In the genomic region with DNA sequence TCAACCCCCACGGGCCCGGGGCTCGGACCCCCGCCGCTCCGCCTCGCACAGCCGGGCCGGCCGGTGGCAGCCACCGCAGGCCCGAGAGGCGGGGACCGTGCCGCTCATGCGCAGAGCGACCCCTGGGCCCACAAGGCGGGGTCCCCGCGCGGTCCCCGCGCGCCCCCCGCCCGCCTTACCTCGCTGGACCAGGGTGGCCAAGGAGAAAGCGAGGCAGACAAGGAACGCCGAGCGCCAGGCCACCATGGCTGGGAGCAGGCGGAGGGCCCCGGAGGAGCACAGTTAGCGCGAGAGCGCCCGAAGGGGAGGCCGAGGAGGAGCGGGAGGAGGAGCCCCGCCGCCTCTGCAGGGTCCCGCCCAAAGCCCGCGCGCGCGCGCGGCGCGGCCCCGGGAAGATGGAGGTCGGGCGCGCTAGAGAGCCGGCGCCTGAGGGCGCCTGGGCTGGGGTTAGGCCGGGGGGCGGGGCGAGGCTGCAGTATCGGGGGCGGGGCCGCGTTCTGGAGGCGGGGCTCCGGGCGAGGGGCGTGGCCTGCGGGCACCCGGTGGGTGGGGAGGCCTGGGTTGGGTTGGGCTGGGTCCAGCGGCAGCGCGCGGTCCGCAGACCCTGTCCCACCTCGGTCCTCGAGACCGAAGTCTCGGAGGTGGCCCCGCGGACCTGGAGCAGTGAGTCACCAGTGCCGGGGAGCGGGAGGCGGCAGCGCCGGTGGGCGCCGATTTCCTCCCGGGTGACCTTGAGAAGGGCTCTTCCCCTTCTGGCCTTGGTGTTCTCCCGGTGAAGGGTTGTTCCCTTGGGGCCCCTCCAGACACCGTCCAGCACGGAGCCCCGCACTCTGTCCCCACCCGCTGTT, we compare ENCODE assay signal across 8 cellular contexts. TPM values are rescaled to one million over a fixed set of nuclear protein-coding genes. Genes with fewer than 3 reads are reported as not detected.
DNase-seq lines count a peak whose midpoint lies in the region; ATAC-seq and TF ChIP-seq lines count a peak whose summit lies in the region.

Gene CD99L2, minus strand, starts transcription at position 326 of the 848 bp plus-strand sequence. Its CDS starts 80 bp downstream, at position 246.

- no peaks in the 10 kb centered on the region for H3K9me3 Mint-ChIP-seq in activated CD4-positive, alpha-beta memory T cell treated with anti-CD3 and anti-CD28 coated beads, Interleukin-2, amount 10 ng/mL, durations not matched to agents 7 days and 5 days

- peaks cover 0 to 49% (median 6%) of the 10 kb centered on the region in 45 donors for H3K27me3 ChIP-seq in dorsolateral prefrontal cortex

- peaks cover 13% of the 10 kb centered on the region for H3K4me1 Mint-ChIP-seq in activated CD4-positive, alpha-beta memory T cell treated with anti-CD3 and anti-CD28 coated beads, Interleukin-2, amount 10 ng/mL, durations not matched to agents 7 days and 5 days

- H3K4me3 Mint-ChIP-seq in activated CD4-positive, alpha-beta memory T cell treated with anti-CD3 and anti-CD28 coated beads, Interleukin-2, amount 10 ng/mL, durations not matched to agents 7 days and 5 days, result peak within 1 kb of the TSS; percentile 87

- no peak for TF ChIP-seq POLR2A in lower leg skin (IDR thresholded peaks at IDR 0.05)

- POLR2A ChIA-PET in activated CD4-positive, alpha-beta memory T cell treated with anti-CD3 and anti-CD28 coated beads, Interleukin-2, amount 10 ng/mL, durations not matched to agents 7 days and 5 days (lab: Charles Lee), result interaction anchor here (1.2 to 1.9 kb wide), 2 partner anchors 19 to 84 kb away, joined by 3 to 10 read pairs; partner anchors contain the start of gene HMGB3

- H3K27ac Mint-ChIP-seq in activated CD4-positive, alpha-beta memory T cell treated with anti-CD3 and anti-CD28 coated beads, Interleukin-2, amount 10 ng/mL, durations not matched to agents 7 days and 5 days, result peak within 1 kb of the TSS; percentile 61

- WGBS in lower leg skin, 2 donors, result 0 to 53% methylated on average over 3 to 71 of the region's 95 CpGs

- ATAC-seq in GM19397 (IDR thresholded peaks at IDR 0.05; ENCODE audit: unreplicated experiment) (peak; percentile 93), HG03558 (IDR thresholded peaks at IDR 0.05; ENCODE audit: extremely low read depth, unreplicated experiment) (peak; percentile 53)

- peak within 1 kb of the TSS; percentile 41 to 77 (median 67) for H3K4me3 ChIP-seq in dorsolateral prefrontal cortex
- H3K4me3 ChIP-seq in lower leg skin (ENCODE audit: low read depth, poor library complexity, severe bottlenecking), result peak within 1 kb of the TSS; percentile 50

- TF ChIP-seq CTCF in dorsolateral prefrontal cortex (IDR thresholded peaks at IDR 0.05 in 54 of 56, conservative IDR thresholded peaks at IDR 0.05 in 2 of 56; ENCODE audit: low read depth in 1 of 56, partially characterized antibody in 56 of 56), result peak in 2 of 56 donors; percentile 5 to 19
- no peak for TF ChIP-seq CTCF in lower leg skin (IDR thresholded peaks at IDR 0.05)

- peak within 1 kb of the TSS in 58 of 59 donors; percentile 23 to 91 (median 77) for H3K27ac ChIP-seq in dorsolateral prefrontal cortex

- DNase-seq in CD1c-positive myeloid dendritic cell (ENCODE audit: extremely low spot score) (peak; percentile 91), NCI-H82 (lab: John Stamatoyannopoulos, UW) (peak; percentile 93), dorsolateral prefrontal cortex (peak; percentile 72 to 88 (median 83)), lower leg skin (ENCODE audit: low spot score in 2 of 2) (peak; percentile 84 to 96)
- peak; percentile 91 for DNase-seq in activated CD4-positive, alpha-beta memory T cell treated with anti-CD3 and anti-CD28 coated beads, Interleukin-2, amount 10 ng/mL, durations not matched to agents 7 days and 5 days
- peak; percentile 87 for DNase-seq in stimulated activated CD4-positive, alpha-beta T cell treated with anti-CD3 and anti-CD28 coated beads, Interleukin-4, amount 100 ng/mL, for 24 hours

- CTCF ChIA-PET in activated CD4-positive, alpha-beta memory T cell treated with anti-CD3 and anti-CD28 coated beads, Interleukin-2, amount 10 ng/mL, durations not matched to agents 7 days and 5 days (lab: Charles Lee), result interaction anchor here (1.3 kb wide), 1 partner anchor 127 kb away, joined by 5 read pairs; no protein-coding TSS in a partner anchor

- H3K27me3 Mint-ChIP-seq in activated CD4-positive, alpha-beta memory T cell treated with anti-CD3 and anti-CD28 coated beads, Interleukin-2, amount 10 ng/mL, durations not matched to agents 7 days and 5 days, result peaks cover 9% of the 10 kb centered on the region

- intact Hi-C loops in dorsolateral prefrontal cortex (cut with DNase I), result loop anchor here (1.0 to 10.0 kb wide), 3 partner anchors 121 to 496 kb away; partner anchors contain the start of gene VMA21 (in 1 of the 2)
- intact Hi-C loops in lower leg skin (cut with DNase I; ENCODE audit: low total_unique reads), result no loop called here

- no peaks in the 10 kb centered on the region for H3K36me3 Mint-ChIP-seq in activated CD4-positive, alpha-beta memory T cell treated with anti-CD3 and anti-CD28 coated beads, Interleukin-2, amount 10 ng/mL, durations not matched to agents 7 days and 5 days (ENCODE audit: low read depth)

RNA-seq across cellular contexts. Expression of gene CD99L2, which starts in this region (rescaled TPM):
- 10 to 100 TPM; 16.6 to 17.0 TPM for total RNA-seq in activated CD4-positive, alpha-beta memory T cell treated with anti-CD3 and anti-CD28 coated beads, Interleukin-2, amount 10 ng/mL, durations not matched to agents 7 days and 5 days
- total RNA-seq in dorsolateral prefrontal cortex (100 to 1,000 TPM; 118 to 308 (median 235) TPM), lower leg skin (10 to 100 TPM in 3 of 4 donors, 1 to 10 TPM in 1; 7.5 to 26.8 (median 17.3) TPM)

Comparison
In these comparisons a context has a peak if more than half of its experiments do, and no peak if none do; other contexts are left out.
1. Peak in every context shown above with its lines: DNase-seq, ATAC-seq, H3K4me3 ChIP-seq and H3K27ac ChIP-seq.
2. RNA of gene CD99L2 (total RNA-seq): 118 to 308 TPM in dorsolateral prefrontal cortex; 7.5 to 26.8 TPM in lower leg skin and 16.6 to 17.0 TPM in activated CD4-positive, alpha-beta memory T cell treated with anti-CD3 and anti-CD28 coated beads, Interleukin-2, amount 10 ng/mL, durations not matched to agents 7 days and 5 days; every median in the first group is over 4 times any median in the second.